37 cellular contexts compared by ENCODE assay signal in genomic region chr15:42082141-42082540, GRCh38. TPM values are rescaled to one million over a fixed set of nuclear protein-coding genes. Genes with fewer than 3 reads are reported as not detected.
"Had no signal": no experiment of that assay in that cellular context is flagged by ENCODE, and none has a peak within 500 bp of the region (broad histone marks: within the 10 kb centered on the region; RNA-seq: fewer than 3 reads in every experiment).

No MANE protein-coding gene starts in this region.

- H3K4me3 Mint-ChIP-seq: activated CD4-positive, alpha-beta memory T cell treated with anti-CD3 and anti-CD28 coated beads, Interleukin-2, amount 10 ng/mL, durations not matched to agents 7 days and 5 days; activated CD4-positive, alpha-beta T cell treated with anti-CD3 and anti-CD28 coated beads for 36 hours; activated CD4-positive, alpha-beta T cell treated with anti-CD3 and anti-CD28 coated beads, Interleukin-2, amount 10 ng/mL, durations not matched to agents 7 days and 5 days; activated CD8-positive, alpha-beta memory T cell treated with anti-CD3 and anti-CD28 coated beads, Interleukin-2, amount 10 ng/mL, durations not matched to agents 7 days and 5 days; activated CD8-positive, alpha-beta T cell treated with anti-CD3 and anti-CD28 coated beads, Interleukin-2, amount 10 ng/mL, durations not matched to agents 7 days and 5 days; activated naive CD4-positive, alpha-beta T cell treated with anti-CD3 and anti-CD28 coated beads for 36 hours; activated naive CD8-positive, alpha-beta T cell treated with anti-CD3 and anti-CD28 coated beads for 36 hours; activated T-cell treated with anti-CD3 and anti-CD28 coated beads, Interleukin-2, amount 50 U/mL, for 4 hours; activated T-helper 17 cell treated with anti-CD3 and anti-CD28 coated beads, Interleukin-2, amount 50 U/mL, for 72 hours; brain; central memory CD8-positive, alpha-beta T cell; T-cell; T-helper 2 cell treated with Interferon-gamma antibody and Interleukin-4, amounts not matched to agents 5 μg/mL and 100 μg/mL, for 36 hours had no signal

- FAIRE-seq: bronchial epithelial cell, TTC549 had no signal

- H3K27ac Mint-ChIP-seq: activated CD4-positive, alpha-beta memory T cell treated with anti-CD3 and anti-CD28 coated beads, Interleukin-2, amount 10 ng/mL, durations not matched to agents 7 days and 5 days; activated CD4-positive, alpha-beta T cell treated with anti-CD3 and anti-CD28 coated beads for 36 hours; activated CD4-positive, alpha-beta T cell treated with anti-CD3 and anti-CD28 coated beads, Interleukin-2, amount 10 ng/mL, durations not matched to agents 7 days and 5 days; activated CD8-positive, alpha-beta memory T cell treated with anti-CD3 and anti-CD28 coated beads, Interleukin-2, amount 10 ng/mL, durations not matched to agents 7 days and 5 days; activated CD8-positive, alpha-beta T cell treated with anti-CD3 and anti-CD28 coated beads, Interleukin-2, amount 10 ng/mL, durations not matched to agents 7 days and 5 days; activated naive CD4-positive, alpha-beta T cell treated with anti-CD3 and anti-CD28 coated beads for 36 hours; activated naive CD4-positive, alpha-beta T cell treated with anti-CD3 and anti-CD28 coated beads, Interleukin-2, amount 50 U/mL, for 72 hours; activated naive CD8-positive, alpha-beta T cell treated with anti-CD3 and anti-CD28 coated beads for 36 hours; activated T-helper 17 cell treated with anti-CD3 and anti-CD28 coated beads, Interleukin-2, amount 50 U/mL, for 72 hours; T-cell; T-helper 2 cell treated with Interferon-gamma antibody and Interleukin-4, amounts not matched to agents 5 μg/mL and 100 μg/mL, for 36 hours had no signal

- DNase-seq: activated CD4-positive, alpha-beta memory T cell treated with anti-CD3 and anti-CD28 coated beads, Interleukin-2, amount 10 ng/mL, durations not matched to agents 7 days and 5 days; activated CD4-positive, alpha-beta T cell treated with anti-CD3 and anti-CD28 coated beads for 1 hour; activated CD4-positive, alpha-beta T cell treated with anti-CD3 and anti-CD28 coated beads for 36 hours; activated CD4-positive, alpha-beta T cell treated with anti-CD3 and anti-CD28 coated beads for 48 hours; activated CD4-positive, alpha-beta T cell treated with anti-CD3 and anti-CD28 coated beads, Interleukin-2, amount 10 ng/mL, durations not matched to agents 7 days and 5 days; activated CD4-positive, alpha-beta T cell treated with anti-CD3 and anti-CD28 coated beads, Interleukin-2, amount 50 U/mL, for 48 hours; activated CD4-positive, CD25-positive, alpha-beta regulatory T cell; activated CD8-positive, alpha-beta memory T cell treated with anti-CD3 and anti-CD28 coated beads for 24 hours; activated CD8-positive, alpha-beta memory T cell treated with anti-CD3 and anti-CD28 coated beads, Interleukin-2, amount 10 ng/mL, durations not matched to agents 7 days and 5 days; activated CD8-positive, alpha-beta T cell treated with anti-CD3 and anti-CD28 coated beads, Interleukin-2, amount 10 ng/mL, durations not matched to agents 7 days and 5 days; activated effector memory CD4-positive, alpha-beta T cell treated with anti-CD3 and anti-CD28 coated beads, Interleukin-2, amount 50 U/mL, for 16 hours; activated gamma-delta T cell treated with Interleukin-2 at 50 U/mL for 16 hours; activated naive CD4-positive, alpha-beta T cell; activated naive CD4-positive, alpha-beta T cell treated with anti-CD3 and anti-CD28 coated beads for 36 hours; activated naive CD4-positive, alpha-beta T cell treated with anti-CD3 and anti-CD28 coated beads, Interleukin-2, amount 50 U/mL, for 16 hours; activated naive CD8-positive, alpha-beta T cell treated with anti-CD3 and anti-CD28 coated beads for 36 hours; activated T-cell treated with anti-CD3 and anti-CD28 coated beads, Interleukin-2, amount 50 U/mL, for 4 hours; amniotic stem cell; aorta; caudate nucleus; cerebellar nuclear complex; colonic mucosa; T-cell; T-helper 2 cell; T-helper 9 cell had no signal

- H3K9me3 ChIP-seq: adrenal gland, colonic mucosa had no signal

- H3K36me3 ChIP-seq: adrenal gland, cardiac muscle cell, colonic mucosa had no signal

- H3K9me3 Mint-ChIP-seq: activated CD4-positive, alpha-beta memory T cell treated with anti-CD3 and anti-CD28 coated beads, Interleukin-2, amount 10 ng/mL, durations not matched to agents 7 days and 5 days; activated CD4-positive, alpha-beta T cell treated with anti-CD3 and anti-CD28 coated beads, Interleukin-2, amount 10 ng/mL, durations not matched to agents 7 days and 5 days; activated naive CD4-positive, alpha-beta T cell treated with anti-CD3 and anti-CD28 coated beads for 36 hours; activated naive CD4-positive, alpha-beta T cell treated with anti-CD3 and anti-CD28 coated beads, Interleukin-2, amount 50 U/mL, for 72 hours; activated naive CD8-positive, alpha-beta T cell treated with anti-CD3 and anti-CD28 coated beads for 36 hours; activated T-cell treated with anti-CD3 and anti-CD28 coated beads, Interleukin-2, amount 50 U/mL, for 4 hours; activated T-helper 17 cell treated with anti-CD3 and anti-CD28 coated beads, Interleukin-2, amount 50 U/mL, for 72 hours; central memory CD8-positive, alpha-beta T cell; T-cell; T-helper 2 cell treated with Interferon-gamma antibody and Interleukin-4, amounts not matched to agents 5 μg/mL and 100 μg/mL, for 36 hours had no signal

- H3K4me1 Mint-ChIP-seq: activated T-helper 17 cell treated with anti-CD3 and anti-CD28 coated beads, Interleukin-2, amount 50 U/mL, for 72 hours; central memory CD8-positive, alpha-beta T cell had no signal

- H3K27me3 ChIP-seq: adrenal gland, cardiac muscle cell, colonic mucosa had no signal

- H3K27ac ChIP-seq: adrenal gland, cardiac muscle cell, colonic mucosa, VCaP had no signal

- H3K4me3 ChIP-seq: adrenal gland, cardiac muscle cell, colonic mucosa had no signal

- H3K36me3 Mint-ChIP-seq: activated CD8-positive, alpha-beta memory T cell treated with anti-CD3 and anti-CD28 coated beads, Interleukin-2, amount 10 ng/mL, durations not matched to agents 7 days and 5 days; activated naive CD4-positive, alpha-beta T cell treated with anti-CD3 and anti-CD28 coated beads, Interleukin-2, amount 50 U/mL, for 72 hours; activated naive CD8-positive, alpha-beta T cell treated with anti-CD3 and anti-CD28 coated beads for 36 hours; brain; T-cell had no signal

RNA-seq across cellular contexts. Expression of gene PLA2G4D, which starts 12.2 kb away (rescaled TPM):
- total RNA-seq: activated CD4-positive, alpha-beta memory T cell treated with anti-CD3 and anti-CD28 coated beads, Interleukin-2, amount 10 ng/mL, durations not matched to agents 7 days and 5 days; activated CD4-positive, alpha-beta T cell treated with anti-CD3 and anti-CD28 coated beads for 36 hours; activated CD4-positive, alpha-beta T cell treated with anti-CD3 and anti-CD28 coated beads, Interleukin-2, amount 10 ng/mL, durations not matched to agents 7 days and 5 days; activated CD8-positive, alpha-beta memory T cell treated with anti-CD3 and anti-CD28 coated beads, Interleukin-2, amount 10 ng/mL, durations not matched to agents 7 days and 5 days; activated CD8-positive, alpha-beta T cell treated with anti-CD3 and anti-CD28 coated beads, Interleukin-2, amount 10 ng/mL, durations not matched to agents 7 days and 5 days; activated naive CD4-positive, alpha-beta T cell treated with anti-CD3 and anti-CD28 coated beads for 36 hours; activated naive CD4-positive, alpha-beta T cell treated with anti-CD3 and anti-CD28 coated beads, Interleukin-2, amount 50 U/mL, for 72 hours; activated naive CD8-positive, alpha-beta T cell treated with anti-CD3 and anti-CD28 coated beads for 36 hours; activated T-cell treated with anti-CD3 and anti-CD28 coated beads, Interleukin-2, amount 50 U/mL, for 4 hours; aorta; chondrocyte; T-cell; T-helper 1 cell treated with Interleukin-12 subunit alpha and Interleukin-12 subunit beta and Interleukin-4 antibody, amounts not matched to agents 30 ng/mL and 1 ng/mL, for 36 hours had no signal
